ENCODE assay signal across 16 cellular contexts in the genomic region with DNA sequence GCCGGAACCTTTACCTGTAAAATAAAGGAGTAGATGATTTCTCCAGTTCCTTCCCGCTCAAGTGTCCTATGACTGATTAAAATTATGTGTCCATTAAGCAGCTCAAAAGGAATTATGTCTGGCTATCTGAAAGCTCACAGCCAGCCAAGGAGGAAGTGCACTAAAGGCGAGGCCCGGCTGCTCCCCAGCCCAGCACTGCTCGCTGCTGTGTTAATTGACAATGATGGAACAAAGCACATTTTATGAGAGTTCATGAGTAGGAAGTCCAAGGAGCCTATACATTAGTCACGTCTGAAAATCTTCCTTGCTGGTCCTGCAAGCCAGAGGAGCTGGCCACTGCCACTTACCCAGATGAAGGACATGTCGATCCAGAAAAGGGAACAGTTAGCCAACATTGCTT.
"Had no signal": no experiment of that assay in that cellular context is flagged by ENCODE, and none has a peak within 500 bp of the region (broad histone marks: within the 10 kb centered on the region; RNA-seq: fewer than 3 reads in every experiment).

No MANE protein-coding gene starts in this region.

- H3K79me2 ChIP-seq: parathyroid adenoma had no signal

- H3K27me3 ChIP-seq: thyroid gland had no signal

- H3K9me3 Mint-ChIP-seq: activated naive CD4-positive, alpha-beta T cell treated with anti-CD3 and anti-CD28 coated beads, Interleukin-2, amount 10 ng/mL, durations not matched to agents 7 days and 5 days; activated T-helper 17 cell treated with anti-CD3 and anti-CD28 coated beads, Interleukin-2, amount 50 U/mL, for 72 hours had no signal

- H3K9ac ChIP-seq: parathyroid adenoma had no signal

- H2AFZ ChIP-seq: parathyroid adenoma had no signal

- H3K27ac ChIP-seq: lower lobe of right lung, parathyroid adenoma, thyroid gland had no signal

- H3K4me3 Mint-ChIP-seq: activated naive CD4-positive, alpha-beta T cell treated with anti-CD3 and anti-CD28 coated beads, Interleukin-2, amount 10 ng/mL, durations not matched to agents 7 days and 5 days; activated T-helper 17 cell treated with anti-CD3 and anti-CD28 coated beads, Interleukin-2, amount 50 U/mL, for 72 hours; naive B cell had no signal

- H3K9me3 ChIP-seq: lower lobe of right lung, thyroid gland had no signal

- H3K4me3 ChIP-seq: lower lobe of right lung, thyroid gland had no signal

- H3K27ac Mint-ChIP-seq: activated naive CD4-positive, alpha-beta T cell treated with anti-CD3 and anti-CD28 coated beads, Interleukin-2, amount 10 ng/mL, durations not matched to agents 7 days and 5 days; activated T-helper 17 cell treated with anti-CD3 and anti-CD28 coated beads, Interleukin-2, amount 50 U/mL, for 72 hours; naive B cell had no signal

- ATAC-seq: activated T-helper 17 cell treated with anti-CD3 and anti-CD28 coated beads, Interleukin-2, amount 50 U/mL, for 72 hours; lower lobe of right lung had no signal

- DNase-seq: activated CD4-positive, alpha-beta T cell treated with anti-CD3 and anti-CD28 coated beads for 4 hours; activated naive CD4-positive, alpha-beta T cell treated with anti-CD3 and anti-CD28 coated beads, Interleukin-2, amount 10 ng/mL, durations not matched to agents 7 days and 5 days; activated T-cell treated with anti-CD3 and anti-CD28 coated beads for 4 hours; caudate nucleus; erythroblast; glutamatergic neuron; lower lobe of right lung; midbrain; naive B cell; retina; stimulated activated CD4-positive, alpha-beta T cell treated with anti-CD3 and anti-CD28 coated beads, Interleukin-15, amount 100 ng/mL, for 24 hours; stimulated activated CD4-positive, alpha-beta T cell treated with anti-CD3 and anti-CD28 coated beads, Interleukin-4, amount 100 ng/mL, for 24 hours; SW 1271; thyroid gland had no signal

- H3K4me1 ChIP-seq: lower lobe of right lung, parathyroid adenoma, thyroid gland had no signal

- H3K27me3 Mint-ChIP-seq: activated naive CD4-positive, alpha-beta T cell treated with anti-CD3 and anti-CD28 coated beads, Interleukin-2, amount 10 ng/mL, durations not matched to agents 7 days and 5 days; activated T-helper 17 cell treated with anti-CD3 and anti-CD28 coated beads, Interleukin-2, amount 50 U/mL, for 72 hours; naive B cell had no signal

- H3K36me3 ChIP-seq: lower lobe of right lung, thyroid gland had no signal
